In genomic region chr15:83558146-83558545, GRCh38 we compare ENCODE assay signal across 26 cellular contexts.
"Had no signal": no experiment of that assay in that cellular context is flagged by ENCODE, and none has a peak within 500 bp of the region (broad histone marks: within the 10 kb centered on the region; RNA-seq: fewer than 3 reads in every experiment).

No MANE protein-coding gene starts in this region.

- H3K27ac ChIP-seq: ascending aorta, cardiac muscle cell had no signal

- DNase-seq: activated CD4-positive, alpha-beta T cell treated with anti-CD3 and anti-CD28 coated beads for 36 hours; activated CD4-positive, alpha-beta T cell treated with anti-CD3 and anti-CD28 coated beads, Interleukin-2, amount 10 ng/mL, durations not matched to agents 7 days and 5 days; activated CD4-positive, alpha-beta T cell treated with anti-CD3 and anti-CD28 coated beads, Interleukin-2, amount 50 U/mL, for 48 hours; activated CD8-positive, alpha-beta T cell treated with anti-CD3 and anti-CD28 coated beads, Interleukin-2, amount 10 ng/mL, durations not matched to agents 7 days and 5 days; activated gamma-delta T cell; activated naive CD4-positive, alpha-beta T cell treated with Interleukin-2 at 50 U/mL for 16 hours; activated naive CD8-positive, alpha-beta T cell treated with anti-CD3 and anti-CD28 coated beads, Interleukin-2, amount 10 ng/mL, durations not matched to agents 7 days and 5 days; activated T-cell treated with anti-CD3 and anti-CD28 coated beads, Interleukin-2, amount 50 U/mL, for 24 hours; amygdala; Karpas-422; NCI-H1105; NCI-H1417 treated with DMSO at 0.1 percent for 48 hours; NCI-H187 treated with DMSO at 0.1 percent for 48 hours; NCI-H2081 treated with DMSO at 0.1 percent for 48 hours; NCI-H226; NCI-H446 treated with DMSO at 0.1 percent for 48 hours; NCI-H524; NCI-H69; NCI-H82; SIG-M5 had no signal

- H3K4me1 ChIP-seq: ascending aorta had no signal

- H3K36me3 ChIP-seq: ascending aorta, cardiac muscle cell had no signal

- H3K27me3 ChIP-seq: ascending aorta, cardiac muscle cell had no signal

- H3K9me3 ChIP-seq: ascending aorta had no signal

- ATAC-seq: activated CD4-positive, alpha-beta T cell treated with anti-CD3 and anti-CD28 coated beads for 36 hours; activated CD4-positive, CD25-positive, alpha-beta regulatory T cell treated with anti-CD3 and anti-CD28 coated beads, Interleukin-2, amount 50 U/mL, for 24 hours; activated CD8-positive, alpha-beta T cell treated with anti-CD3 and anti-CD28 coated beads, Interleukin-2, amount 10 ng/mL, durations not matched to agents 7 days and 5 days; Panc1; WTC11 had no signal

- H3K4me3 ChIP-seq: ascending aorta, cardiac muscle cell had no signal

- FAIRE-seq: TTC549 had no signal
